1 cellular context compared by ENCODE assay signal in the genomic region with DNA sequence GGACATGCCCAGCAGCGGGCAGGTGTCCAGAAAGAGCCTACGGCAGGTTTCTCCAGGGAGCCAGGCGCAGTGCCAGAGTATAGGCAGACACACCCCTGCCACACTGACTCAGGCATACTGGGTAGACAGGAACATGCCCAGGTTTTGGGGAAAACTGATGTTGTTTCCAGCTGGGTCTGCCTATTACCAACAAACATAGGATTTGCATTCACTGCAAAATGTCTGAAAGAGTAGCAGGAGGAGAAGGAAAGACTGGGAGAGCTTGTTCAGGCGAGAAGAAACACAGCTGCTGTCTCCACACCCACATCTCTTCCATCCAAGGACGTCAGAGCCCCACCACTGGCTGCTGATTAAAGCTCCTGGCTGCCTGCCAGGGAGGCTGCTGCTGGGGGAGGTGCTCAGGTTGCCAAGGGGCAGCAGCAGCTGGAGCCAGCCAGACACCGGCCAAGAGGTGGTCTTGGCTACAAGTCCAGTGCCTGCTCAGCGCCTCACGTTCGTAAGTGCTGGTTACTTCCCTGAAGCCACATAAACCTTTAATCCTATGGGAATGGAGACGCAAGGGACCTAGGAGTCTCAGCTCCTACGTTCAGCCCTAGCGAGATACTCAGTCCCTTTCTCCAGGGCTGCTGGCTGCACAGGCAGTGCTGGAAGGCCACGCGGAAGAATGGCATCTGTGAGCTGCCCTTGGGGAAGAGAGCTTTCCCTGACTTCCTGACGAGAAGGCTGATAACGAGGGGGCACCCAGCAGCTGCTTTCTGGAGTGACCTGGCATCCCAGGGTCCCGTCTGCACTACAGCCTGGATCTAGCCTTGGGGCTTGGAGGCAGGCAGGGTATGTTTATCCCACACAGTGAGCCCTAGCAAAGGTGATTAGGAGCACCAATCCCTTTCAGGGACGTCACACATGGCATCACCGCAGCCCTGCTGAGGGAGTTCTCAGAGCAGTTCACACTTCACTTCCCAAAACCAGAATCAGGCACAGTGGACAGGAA.
TF ChIP-seq lines count a peak whose summit lies in the region.

No MANE protein-coding gene starts in this region.

TF ChIP-seq in HEK293, 187 proteins besides CTCF, POLR2A, EP300 and RAD21 (continued from another document):
- TF ChIP-seq, protein P1, sequence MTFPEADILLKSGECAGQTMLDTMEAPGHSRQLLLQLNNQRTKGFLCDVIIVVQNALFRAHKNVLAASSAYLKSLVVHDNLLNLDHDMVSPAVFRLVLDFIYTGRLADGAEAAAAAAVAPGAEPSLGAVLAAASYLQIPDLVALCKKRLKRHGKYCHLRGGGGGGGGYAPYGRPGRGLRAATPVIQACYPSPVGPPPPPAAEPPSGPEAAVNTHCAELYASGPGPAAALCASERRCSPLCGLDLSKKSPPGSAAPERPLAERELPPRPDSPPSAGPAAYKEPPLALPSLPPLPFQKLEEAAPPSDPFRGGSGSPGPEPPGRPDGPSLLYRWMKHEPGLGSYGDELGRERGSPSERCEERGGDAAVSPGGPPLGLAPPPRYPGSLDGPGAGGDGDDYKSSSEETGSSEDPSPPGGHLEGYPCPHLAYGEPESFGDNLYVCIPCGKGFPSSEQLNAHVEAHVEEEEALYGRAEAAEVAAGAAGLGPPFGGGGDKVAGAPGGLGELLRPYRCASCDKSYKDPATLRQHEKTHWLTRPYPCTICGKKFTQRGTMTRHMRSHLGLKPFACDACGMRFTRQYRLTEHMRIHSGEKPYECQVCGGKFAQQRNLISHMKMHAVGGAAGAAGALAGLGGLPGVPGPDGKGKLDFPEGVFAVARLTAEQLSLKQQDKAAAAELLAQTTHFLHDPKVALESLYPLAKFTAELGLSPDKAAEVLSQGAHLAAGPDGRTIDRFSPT (tag by site-specific recombination; IDR thresholded peaks at IDR 0.05), result no peak
- TF ChIP-seq ZBTB17 (tag by site-specific recombination; IDR thresholded peaks at IDR 0.05), result peak; percentile 84
- TF ChIP-seq ZNF366 (tag by site-specific recombination; conservative IDR thresholded peaks at IDR 0.05), result peak; percentile 42
- 0 out of 2 replicates have a peak, but pooled peaks have one; percentile 24 for TF ChIP-seq ZEB2 (tag by site-specific recombination; IDR thresholded peaks at IDR 0.05)
- TF ChIP-seq, protein P2, sequence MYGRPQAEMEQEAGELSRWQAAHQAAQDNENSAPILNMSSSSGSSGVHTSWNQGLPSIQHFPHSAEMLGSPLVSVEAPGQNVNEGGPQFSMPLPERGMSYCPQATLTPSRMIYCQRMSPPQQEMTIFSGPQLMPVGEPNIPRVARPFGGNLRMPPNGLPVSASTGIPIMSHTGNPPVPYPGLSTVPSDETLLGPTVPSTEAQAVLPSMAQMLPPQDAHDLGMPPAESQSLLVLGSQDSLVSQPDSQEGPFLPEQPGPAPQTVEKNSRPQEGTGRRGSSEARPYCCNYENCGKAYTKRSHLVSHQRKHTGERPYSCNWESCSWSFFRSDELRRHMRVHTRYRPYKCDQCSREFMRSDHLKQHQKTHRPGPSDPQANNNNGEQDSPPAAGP (tag by site-specific recombination; IDR thresholded peaks at IDR 0.05), result 0 out of 2 replicates have a peak, but pooled peaks have one; percentile 17
- no peak for TF ChIP-seq ZNF19 (tag by site-specific recombination; IDR thresholded peaks at IDR 0.05; ENCODE audit: low read depth)
- TF ChIP-seq ZNF600 (tag by site-specific recombination; IDR thresholded peaks at IDR 0.05), result peak; percentile 90
- TF ChIP-seq SP7 (tag by site-specific recombination; IDR thresholded peaks at IDR 0.05), result peak; percentile 27; the same call in 1 of the 2 replicates
- no peak for TF ChIP-seq HOXA7 (CRISPR knock-in tag; IDR thresholded peaks at IDR 0.05; ENCODE audit: borderline replicate concordance)
- peak; percentile 60 for TF ChIP-seq ZFHX2 (tag by site-specific recombination; conservative IDR thresholded peaks at IDR 0.05)
- TF ChIP-seq IKZF3 (tag by site-specific recombination; IDR thresholded peaks at IDR 0.05), result peak; percentile 15; the same call in 1 of the 2 replicates
- TF ChIP-seq ZXDB (tag by site-specific recombination; IDR thresholded peaks at IDR 0.05), result 0 out of 2 replicates have a peak, but pooled peaks have one; percentile 29
- TF ChIP-seq OSR2 (tag by site-specific recombination; IDR thresholded peaks at IDR 0.05), result peak; percentile 47
- TF ChIP-seq ZBTB21 (tag by site-specific recombination; IDR thresholded peaks at IDR 0.05), result peak; percentile 50
- TF ChIP-seq ZNF184 (tag by site-specific recombination; IDR thresholded peaks at IDR 0.05), result no peak
- peak; percentile 75 for TF ChIP-seq PATZ1 (tag by site-specific recombination; IDR thresholded peaks at IDR 0.05)
- 0 out of 2 replicates have a peak, but pooled peaks have one; percentile 6 for TF ChIP-seq KLF1 (tag by site-specific recombination; IDR thresholded peaks at IDR 0.05)
- TF ChIP-seq ZNF549 (tag by site-specific recombination; IDR thresholded peaks at IDR 0.05), result no peak
- no peak for TF ChIP-seq BCL11A (tag by site-specific recombination; IDR thresholded peaks at IDR 0.05; ENCODE audit: low read depth)
- TF ChIP-seq TCF7L2 (IDR thresholded peaks at IDR 0.05; ENCODE audit: borderline replicate concordance, low read depth, low read length), result no peak
- TF ChIP-seq ZBTB48 (tag by site-specific recombination; IDR thresholded peaks at IDR 0.05), result peak; percentile 95
- peak; percentile 67 for TF ChIP-seq ZNF341 (tag by site-specific recombination; IDR thresholded peaks at IDR 0.05; ENCODE audit: low read depth)
- TF ChIP-seq KLF10 (tag by site-specific recombination; IDR thresholded peaks at IDR 0.05), result peak; percentile 91; the same call in 1 of the 2 replicates
- peak; percentile 83 for TF ChIP-seq ZNF629 (tag by site-specific recombination; IDR thresholded peaks at IDR 0.05)
- TF ChIP-seq, protein P3, sequence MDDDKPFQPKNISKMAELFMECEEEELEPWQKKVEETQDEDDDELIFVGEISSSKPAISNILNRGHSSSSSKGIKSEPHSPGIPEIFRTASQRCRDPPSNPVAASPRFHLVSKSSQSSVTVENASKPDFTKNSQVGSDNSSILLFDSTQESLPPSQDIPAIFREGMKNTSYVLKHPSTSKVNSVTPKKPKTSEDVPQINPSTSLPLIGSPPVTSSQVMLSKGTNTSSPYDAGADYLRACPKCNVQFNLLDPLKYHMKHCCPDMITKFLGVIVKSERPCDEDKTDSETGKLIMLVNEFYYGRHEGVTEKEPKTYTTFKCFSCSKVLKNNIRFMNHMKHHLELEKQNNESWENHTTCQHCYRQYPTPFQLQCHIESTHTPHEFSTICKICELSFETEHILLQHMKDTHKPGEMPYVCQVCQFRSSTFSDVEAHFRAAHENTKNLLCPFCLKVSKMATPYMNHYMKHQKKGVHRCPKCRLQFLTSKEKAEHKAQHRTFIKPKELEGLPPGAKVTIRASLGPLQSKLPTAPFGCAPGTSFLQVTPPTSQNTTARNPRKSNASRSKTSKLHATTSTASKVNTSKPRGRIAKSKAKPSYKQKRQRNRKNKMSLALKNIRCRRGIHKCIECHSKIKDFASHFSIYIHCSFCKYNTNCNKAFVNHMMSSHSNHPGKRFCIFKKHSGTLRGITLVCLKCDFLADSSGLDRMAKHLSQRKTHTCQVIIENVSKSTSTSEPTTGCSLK (tag by site-specific recombination; IDR thresholded peaks at IDR 0.05), result no peak
- TF ChIP-seq HOXC10 (CRISPR knock-in tag; IDR thresholded peaks at IDR 0.05), result 0 out of 2 replicates have a peak, but pooled peaks have one; percentile 31
- TF ChIP-seq ZNF394 (tag by site-specific recombination; IDR thresholded peaks at IDR 0.05; ENCODE audit: borderline replicate concordance), result peak; percentile 49; the same call in 1 of the 2 replicates
- TF ChIP-seq, protein P4, sequence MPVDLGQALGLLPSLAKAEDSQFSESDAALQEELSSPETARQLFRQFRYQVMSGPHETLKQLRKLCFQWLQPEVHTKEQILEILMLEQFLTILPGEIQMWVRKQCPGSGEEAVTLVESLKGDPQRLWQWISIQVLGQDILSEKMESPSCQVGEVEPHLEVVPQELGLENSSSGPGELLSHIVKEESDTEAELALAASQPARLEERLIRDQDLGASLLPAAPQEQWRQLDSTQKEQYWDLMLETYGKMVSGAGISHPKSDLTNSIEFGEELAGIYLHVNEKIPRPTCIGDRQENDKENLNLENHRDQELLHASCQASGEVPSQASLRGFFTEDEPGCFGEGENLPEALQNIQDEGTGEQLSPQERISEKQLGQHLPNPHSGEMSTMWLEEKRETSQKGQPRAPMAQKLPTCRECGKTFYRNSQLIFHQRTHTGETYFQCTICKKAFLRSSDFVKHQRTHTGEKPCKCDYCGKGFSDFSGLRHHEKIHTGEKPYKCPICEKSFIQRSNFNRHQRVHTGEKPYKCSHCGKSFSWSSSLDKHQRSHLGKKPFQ (tag by site-specific recombination; IDR thresholded peaks at IDR 0.05), result peak; percentile 72; the same call in 1 of the 2 replicates
- TF ChIP-seq PRDM10 (tag by site-specific recombination; IDR thresholded peaks at IDR 0.05), result peak; percentile 47
- TF ChIP-seq ZNF510 (tag by site-specific recombination; IDR thresholded peaks at IDR 0.05; ENCODE audit: insufficient replicate concordance), result no peak
- no peak for TF ChIP-seq MYNN (tag by site-specific recombination; IDR thresholded peaks at IDR 0.05; ENCODE audit: borderline replicate concordance)
- peak; percentile 89 for TF ChIP-seq ZIC2 (tag by site-specific recombination; IDR thresholded peaks at IDR 0.05)
- TF ChIP-seq ZNF335 (tag by site-specific recombination; conservative IDR thresholded peaks at IDR 0.05), result peak; percentile 98
- TF ChIP-seq KLF8 (tag by site-specific recombination; IDR thresholded peaks at IDR 0.05), result peak; percentile 40; the same call in 1 of the 2 replicates
- TF ChIP-seq, protein P5, sequence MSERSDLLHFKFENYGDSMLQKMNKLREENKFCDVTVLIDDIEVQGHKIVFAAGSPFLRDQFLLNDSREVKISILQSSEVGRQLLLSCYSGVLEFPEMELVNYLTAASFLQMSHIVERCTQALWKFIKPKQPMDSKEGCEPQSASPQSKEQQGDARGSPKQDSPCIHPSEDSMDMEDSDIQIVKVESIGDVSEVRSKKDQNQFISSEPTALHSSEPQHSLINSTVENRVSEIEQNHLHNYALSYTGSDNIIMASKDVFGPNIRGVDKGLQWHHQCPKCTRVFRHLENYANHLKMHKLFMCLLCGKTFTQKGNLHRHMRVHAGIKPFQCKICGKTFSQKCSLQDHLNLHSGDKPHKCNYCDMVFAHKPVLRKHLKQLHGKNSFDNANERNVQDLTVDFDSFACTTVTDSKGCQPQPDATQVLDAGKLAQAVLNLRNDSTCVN (tag by site-specific recombination; optimal IDR thresholded peaks at IDR 0.05), result peak; percentile 16
- 0 out of 2 replicates have a peak, but pooled peaks have one; percentile 18 for TF ChIP-seq ZNF76 (tag by site-specific recombination; IDR thresholded peaks at IDR 0.05; ENCODE audit: borderline replicate concordance, low read depth)
- peak; percentile 20; the same call in 1 of the 2 replicates for TF ChIP-seq KLF16 (tag by site-specific recombination; IDR thresholded peaks at IDR 0.05)
- peak; percentile 22; the same call in 1 of the 2 replicates for TF ChIP-seq PRDM1 (tag by site-specific recombination; IDR thresholded peaks at IDR 0.05)
